ENCODE assay signal across 9 cellular contexts in the genomic region with DNA sequence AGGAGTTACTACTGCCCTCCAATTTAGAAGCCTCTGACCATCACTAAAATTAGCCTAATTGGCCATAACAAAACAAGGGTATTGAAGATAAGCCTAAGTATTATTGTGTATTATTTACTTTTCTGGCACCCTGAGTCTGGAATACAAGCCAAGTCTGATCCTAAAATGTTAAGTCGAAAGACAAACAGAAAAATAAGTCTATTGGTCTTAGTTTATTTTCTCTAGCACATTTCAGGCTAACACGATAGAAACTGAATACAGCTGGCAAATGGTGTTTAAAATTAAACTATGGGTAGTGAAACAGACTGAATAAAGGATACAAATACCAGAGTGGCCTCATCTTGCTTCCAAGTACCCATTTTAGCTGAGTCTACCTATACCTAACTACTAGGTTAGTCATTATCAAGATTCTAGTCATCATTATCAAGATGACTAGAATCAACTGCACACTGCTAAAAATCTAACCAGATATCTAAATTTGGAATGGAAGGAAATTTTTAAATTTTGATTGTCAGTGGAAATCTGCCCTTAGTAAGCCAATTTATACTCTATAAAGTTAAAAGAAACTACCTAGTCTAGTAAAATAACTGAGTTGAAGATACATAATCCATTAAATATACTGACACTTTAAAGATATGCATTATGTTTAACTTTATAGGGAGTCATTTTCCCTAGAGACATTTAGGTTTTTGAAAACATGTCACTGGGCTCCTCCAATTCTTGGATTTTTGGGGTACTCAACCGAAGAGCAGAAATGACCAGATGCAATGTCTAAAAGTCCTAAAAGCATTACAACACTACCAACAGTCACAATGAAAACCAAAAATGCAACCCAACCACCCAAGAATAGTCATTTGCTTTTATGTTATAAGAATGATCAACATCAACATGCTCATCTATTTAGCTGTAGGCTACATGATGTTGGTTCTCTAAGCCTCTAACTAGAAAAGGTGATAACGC.
DNase-seq lines count a peak whose midpoint lies in the region; ATAC-seq, FAIRE-seq and TF ChIP-seq lines count a peak whose summit lies in the region.
"Had no signal": no experiment of that assay in that cellular context is flagged by ENCODE, and none has a peak within 500 bp of the region (broad histone marks: within the 10 kb centered on the region; RNA-seq: fewer than 3 reads in every experiment).

No MANE protein-coding gene starts in this region.

- peaks cover 0 to under 1% of the 10 kb centered on the region in 2 experiments; a peak in 3 of 5 replicates for H3K36me3 ChIP-seq in HepG2 (replicated peaks in 1 of 2; ENCODE audit: control insufficient read depth in 1 of 2, insufficient read depth in 2 of 2, low read length in 2 of 2)

- H3K27ac ChIP-seq in HepG2 (ENCODE audit: extremely low read length, insufficient read depth, low read length): no peak overlapping the region

- H2AFZ ChIP-seq in HepG2 (ENCODE audit: low read length): no peak overlapping the region

- TF ChIP-seq CTCF in HepG2 (CRISPR knock-in tag; IDR thresholded peaks at IDR 0.05) (no peak), natural killer cell (IDR thresholded peaks at IDR 0.05) (no peak), CD14-positive monocyte (IDR thresholded peaks at IDR 0.05) (no peak)

- H3K4me3 Mint-ChIP-seq in natural killer cell (no peak overlapping the region), CD14-positive monocyte (no peak overlapping the region)

- peak; percentile 64 for FAIRE-seq in GM12891 (lab: Jason Lieb, UNC)
- FAIRE-seq in HepG2 (lab: Jason Lieb, UNC): no peak

- 0 out of 2 replicates have a peak, but pooled peaks cover 7% of the 10 kb centered on the region for H4K20me1 ChIP-seq in HepG2 (ENCODE audit: insufficient read depth, low read length)

- H3K4me3 ChIP-seq in HepG2 (replicated peaks in 1 of 3; ENCODE audit: insufficient read depth in 1 of 3, low read depth in 2 of 3, low read length in 3 of 3): no peak overlapping the region

- 94% methylated on average over 4 of the region's 4 CpGs for WGBS in HepG2 (ENCODE audit: low lambda C conversion rate)

- peak; percentile 49 for ATAC-seq in GM21360 (IDR thresholded peaks at IDR 0.05; ENCODE audit: unreplicated experiment)
- peak; percentile 63 for ATAC-seq in HG03342 (IDR thresholded peaks at IDR 0.05; ENCODE audit: unreplicated experiment)
- ATAC-seq in HepG2: no peak
- no peak for ATAC-seq in natural killer cell

- H3K9me3 Mint-ChIP-seq in natural killer cell (no peaks in the 10 kb centered on the region), CD14-positive monocyte (no peaks in the 10 kb centered on the region)

- TF ChIP-seq RAD21 in HepG2 (CRISPR knock-in tag; IDR thresholded peaks at IDR 0.05): no peak

- H3K9ac ChIP-seq in HepG2 (ENCODE audit: insufficient read depth, low read depth, low read length): no peak overlapping the region

- H3K79me2 ChIP-seq in HepG2 (ENCODE audit: insufficient read depth, low read length): peaks cover 36% of the 10 kb centered on the region

- no peaks in the 10 kb centered on the region for H3K27me3 Mint-ChIP-seq in natural killer cell (ENCODE audit: low read depth in 2 of 2)
- H3K27me3 Mint-ChIP-seq in CD14-positive monocyte (ENCODE audit: low read depth in 3 of 3): no peaks in the 10 kb centered on the region

- peaks cover 13% of the 10 kb centered on the region in 2 donors for H3K4me1 Mint-ChIP-seq in natural killer cell
- peaks cover 28% of the 10 kb centered on the region for H3K4me1 Mint-ChIP-seq in CD14-positive monocyte

- in situ Hi-C loops in HepG2 (cut with HindIII; ENCODE audit: extremely low pct_ligation_motif_present, low pct_unique_long_range_greater_than_20kb): no loop called here

- H3K9me3 ChIP-seq in HepG2 (ENCODE audit: low read length): no peaks in the 10 kb centered on the region

- no peak for DNase-seq in GM12891 (ENCODE audit: insufficient read length, low spot score)
- DNase-seq in HepG2 (ENCODE audit: low spot score): no peak
- no peak for DNase-seq in mesenteric fat pad (ENCODE audit: low spot score)
- DNase-seq in natural killer cell: no peak
- no peak for DNase-seq in activated gamma-delta T cell treated with Interleukin-2 at 50 U/mL for 16 hours
- DNase-seq in CD14-positive monocyte (ENCODE audit: low spot score): no peak
- DNase-seq: stimulated activated CD8-positive, alpha-beta memory T cell treated with anti-CD3 and anti-CD28 coated beads, Interleukin-4, amount 100 ng/mL, for 48 hours had no signal

- H3K27me3 ChIP-seq in HepG2 (ENCODE audit: control insufficient read depth in 1 of 2, insufficient read depth in 2 of 2, low read length in 2 of 2): no peaks in the 10 kb centered on the region

- TF ChIP-seq EP300 in HepG2 (IDR thresholded peaks at IDR 0.05; ENCODE audit: low read depth in 2 of 2, low read length in 2 of 2) (no peak), HepG2 (CRISPR knock-in tag; IDR thresholded peaks at IDR 0.05; ENCODE audit: borderline replicate concordance) (no peak)

- H3K4me1 ChIP-seq in HepG2 (ENCODE audit: insufficient read depth, low read length): peaks cover 46% of the 10 kb centered on the region

- H3K27ac Mint-ChIP-seq in natural killer cell (peak overlapping the region in 1 of 2 donors; percentile 41), CD14-positive monocyte (peak overlapping the region in 3 of 7 donors; percentile 1 to 38 (median 15))

- CTCF ChIA-PET in HepG2 (lab: Yijun Ruan, JAX; ENCODE audit: low intra/inter-chr PET ratio, low total read pairs): no interaction called here

- TF ChIP-seq POLR2A in GM12891 (IDR thresholded peaks at IDR 0.05; ENCODE audit: low read depth, low read length): no peak
- no peak for TF ChIP-seq POLR2A in HepG2 (IDR thresholded peaks at IDR 0.05; ENCODE audit: insufficient read depth in 1 of 2, low read depth in 2 of 2, low read length in 2 of 2)

- no peak overlapping the region for H3K4me2 ChIP-seq in HepG2 (ENCODE audit: low read depth, low read length)

- intact Hi-C loops in HepG2 (cut with micrococcal nuclease; ENCODE audit: unreplicated experiment): loop anchor here (5.0 to 10.0 kb wide), 2 partner anchors 40 to 133 kb away; a partner anchor contains a TSS
- intact Hi-C loops in natural killer cell (cut with micrococcal nuclease): no loop called here
- intact Hi-C loops in CD14-positive monocyte (cut with micrococcal nuclease): loop anchor here in 1 of 2 donors (10.0 kb wide), 1 partner anchor 133 kb away; a partner anchor contains a TSS

- no peaks in the 10 kb centered on the region for H3K36me3 Mint-ChIP-seq in natural killer cell
- peaks cover 31 to 51% of the 10 kb centered on the region in 2 donors for H3K36me3 Mint-ChIP-seq in CD14-positive monocyte

- POLR2A ChIA-PET in HepG2 (lab: Yijun Ruan, JAX): no interaction called here

- BruUV-seq in HepG2 (replicated peaks; lab: Mats Ljungman, UMichigan): no TSS peak

TF ChIP-seq in GM12891, 5 proteins besides CTCF, POLR2A, EP300 and RAD21:
- TF ChIP-seq TAF1 (IDR thresholded peaks at IDR 0.05; ENCODE audit: low read depth, low read length): no peak
- no peak for TF ChIP-seq POU2F2 (IDR thresholded peaks at IDR 0.05; ENCODE audit: low read depth, low read length)
- TF ChIP-seq SPI1 (IDR thresholded peaks at IDR 0.05; ENCODE audit: low read depth, low read length): no peak
- TF ChIP-seq PAX5 (IDR thresholded peaks at IDR 0.05; ENCODE audit: insufficient read depth, low read length, severe bottlenecking): no peak
- no peak for TF ChIP-seq POLR2AphosphoS5 (IDR thresholded peaks at IDR 0.05; ENCODE audit: low read depth, low read length)

TF ChIP-seq in HepG2, 621 proteins besides CTCF, POLR2A, EP300 and RAD21:
- TF ChIP-seq ERF (CRISPR knock-in tag; IDR thresholded peaks at IDR 0.05) (0 out of 2 replicates have a peak, but pooled peaks have one; percentile 1), JDP2 (CRISPR knock-in tag; IDR thresholded peaks at IDR 0.05; ENCODE audit: borderline replicate concordance) (no peak)

Comparison
In these comparisons a context has a peak if more than half of its experiments do, and no peak if none do; other contexts are left out.
1. ATAC-seq: peak in GM21360 (single experiment) and HG03342 (single experiment); none in HepG2 (single experiment) and natural killer cell (0 of 3).